In genomic region chr1:229209386-229209785, GRCh38 we compare ENCODE assay signal across 21 cellular contexts.
DNase-seq lines count a peak whose midpoint lies in the region; ATAC-seq and TF ChIP-seq lines count a peak whose summit lies in the region.
"Had no signal": no experiment of that assay in that cellular context is flagged by ENCODE, and none has a peak within 500 bp of the region (broad histone marks: within the 10 kb centered on the region; RNA-seq: fewer than 3 reads in every experiment).

No MANE protein-coding gene starts in this region.

- H3K27me3 ChIP-seq in mesenchymal stem cell (ENCODE audit: control insufficient read depth in 1 of 2, insufficient read depth in 1 of 2, low read length in 2 of 2): peaks cover 10 to 29% of the 10 kb centered on the region in 2 experiments
- no peaks in the 10 kb centered on the region for H3K27me3 ChIP-seq in stomach
- H3K27me3 ChIP-seq: SJSA1 had no signal

- H3K4me1 ChIP-seq in mesenchymal stem cell (ENCODE audit: control insufficient read depth, insufficient read depth, low read depth, low read length) (no peaks in the 10 kb centered on the region), stomach (peaks cover 6 to 49% (median 16%) of the 10 kb centered on the region in 4 donors)
- H3K4me1 ChIP-seq: parathyroid adenoma, SJSA1 had no signal

- ATAC-seq in activated naive CD8-positive, alpha-beta T cell treated with anti-CD3 and anti-CD28 coated beads, Interleukin-2, amount 10 ng/mL, durations not matched to agents 7 days and 5 days (ENCODE audit: low read depth): peak; percentile 70
- ATAC-seq in GM19452 (IDR thresholded peaks at IDR 0.05; ENCODE audit: unreplicated experiment): no peak
- ATAC-seq in HG03025 (IDR thresholded peaks at IDR 0.05; ENCODE audit: low FRiP score, unreplicated experiment): no peak

- H2AK5ac ChIP-seq in mesenchymal stem cell (ENCODE audit: low read length, severe bottlenecking): no peak overlapping the region

- no peak overlapping the region for H3K4me3 ChIP-seq in mesenchymal stem cell (ENCODE audit: insufficient read depth in 1 of 2, low read depth in 1 of 2, low read length in 2 of 2)
- no peak overlapping the region for H3K4me3 ChIP-seq in stomach
- H3K4me3 ChIP-seq: lung, SJSA1 had no signal

- no peak overlapping the region for H2BK5ac ChIP-seq in mesenchymal stem cell (ENCODE audit: low read depth, low read length, poor library complexity, severe bottlenecking)

- H2AFZ ChIP-seq in mesenchymal stem cell (ENCODE audit: low read depth, low read length): no peak overlapping the region
- H2AFZ ChIP-seq: parathyroid adenoma had no signal

- H3K27ac ChIP-seq in VCaP (peak overlapping the region; percentile 89), mesenchymal stem cell (ENCODE audit: low read length, poor library complexity, severe bottlenecking) (no peak overlapping the region), stomach (peak overlapping the region in 3 of 5 donors; percentile 63 to 70 (median 66))
- H3K27ac ChIP-seq: HL-60, parathyroid adenoma, SJSA1, WERI-Rb-1 had no signal

- no peak overlapping the region for H2BK12ac ChIP-seq in mesenchymal stem cell (ENCODE audit: low read length in 2 of 2)

- no peaks in the 10 kb centered on the region for H3K9me3 Mint-ChIP-seq in activated naive CD8-positive, alpha-beta T cell treated with anti-CD3 and anti-CD28 coated beads, Interleukin-2, amount 10 ng/mL, durations not matched to agents 7 days and 5 days
- H3K9me3 Mint-ChIP-seq in activated naive CD8-positive, alpha-beta T cell treated with anti-CD3 and anti-CD28 coated beads for 36 hours: no peaks in the 10 kb centered on the region
- H3K9me3 Mint-ChIP-seq in glutamatergic neuron (ENCODE audit: unreplicated experiment): peaks cover 3% of the 10 kb centered on the region
- H3K9me3 Mint-ChIP-seq: naive B cell had no signal

- no peak for TF ChIP-seq EP300 in stomach (IDR thresholded peaks at IDR 0.05)

- no peak overlapping the region for H3K9ac ChIP-seq in mesenchymal stem cell (ENCODE audit: low read length)
- H3K9ac ChIP-seq: parathyroid adenoma had no signal

- H3K23ac ChIP-seq in mesenchymal stem cell (ENCODE audit: low read length in 2 of 2): no peak overlapping the region

- no peak overlapping the region for H2BK120ac ChIP-seq in mesenchymal stem cell (ENCODE audit: low read depth, low read length)

- H4K8ac ChIP-seq in mesenchymal stem cell (ENCODE audit: low read length): no peak overlapping the region

- no peak overlapping the region for H3K27ac Mint-ChIP-seq in activated naive CD8-positive, alpha-beta T cell treated with anti-CD3 and anti-CD28 coated beads, Interleukin-2, amount 10 ng/mL, durations not matched to agents 7 days and 5 days
- no peak overlapping the region for H3K27ac Mint-ChIP-seq in activated naive CD8-positive, alpha-beta T cell treated with anti-CD3 and anti-CD28 coated beads for 36 hours
- H3K27ac Mint-ChIP-seq in glutamatergic neuron (ENCODE audit: unreplicated experiment): no peak overlapping the region
- H3K27ac Mint-ChIP-seq: T-helper 1 cell treated with Interleukin-12 subunit alpha and Interleukin-12 subunit beta and Interleukin-4 antibody, amounts not matched to agents 30 μg/mL and 1 μg/mL, for 36 hours had no signal

- POLR2A ChIA-PET in activated naive CD8-positive, alpha-beta T cell treated with anti-CD3 and anti-CD28 coated beads, Interleukin-2, amount 10 ng/mL, durations not matched to agents 7 days and 5 days (lab: Charles Lee): no interaction called here

- no peaks in the 10 kb centered on the region for H3K36me3 Mint-ChIP-seq in activated naive CD8-positive, alpha-beta T cell treated with anti-CD3 and anti-CD28 coated beads, Interleukin-2, amount 10 ng/mL, durations not matched to agents 7 days and 5 days
- no peaks in the 10 kb centered on the region for H3K36me3 Mint-ChIP-seq in activated naive CD8-positive, alpha-beta T cell treated with anti-CD3 and anti-CD28 coated beads for 36 hours
- H3K36me3 Mint-ChIP-seq in glutamatergic neuron (ENCODE audit: unreplicated experiment): peaks cover 6% of the 10 kb centered on the region
- H3K36me3 Mint-ChIP-seq: naive B cell had no signal

- 55% methylated on average over 4 of the region's 4 CpGs for WGBS in mesenchymal stem cell
- 77 to 86% (median 82%) methylated on average over 4 of the region's 4 CpGs for WGBS in stomach, 5 donors

- H3K18ac ChIP-seq in mesenchymal stem cell (ENCODE audit: low read depth in 1 of 2, low read length in 2 of 2): peak overlapping the region in 1 of 2 experiments; percentile 54

- H3K14ac ChIP-seq in mesenchymal stem cell (ENCODE audit: low read length in 2 of 2): no peak overlapping the region

- no peak for TF ChIP-seq POLR2A in stomach (IDR thresholded peaks at IDR 0.05)

- no peak overlapping the region for H4K91ac ChIP-seq in mesenchymal stem cell (ENCODE audit: low read length)

- intact Hi-C loops in stomach (cut with DNase I; ENCODE audit: low total_unique reads): no loop called here

- TF ChIP-seq CTCF in VCaP (conservative IDR thresholded peaks at IDR 0.05): no peak
- no peak for TF ChIP-seq CTCF in stomach (IDR thresholded peaks at IDR 0.05)
- TF ChIP-seq CTCF in glutamatergic neuron (IDR thresholded peaks at IDR 0.05; ENCODE audit: partially characterized antibody, unreplicated experiment): no peak

- no peaks in the 10 kb centered on the region for H3K36me3 ChIP-seq in mesenchymal stem cell (ENCODE audit: control insufficient read depth in 1 of 2, insufficient read depth in 2 of 2, low read depth in 1 of 2, low read length in 2 of 2)
- H3K36me3 ChIP-seq in stomach: no peaks in the 10 kb centered on the region
- H3K36me3 ChIP-seq: SJSA1, WERI-Rb-1 had no signal

- H3K4me1 Mint-ChIP-seq in activated naive CD8-positive, alpha-beta T cell treated with anti-CD3 and anti-CD28 coated beads, Interleukin-2, amount 10 ng/mL, durations not matched to agents 7 days and 5 days: peaks cover 10% of the 10 kb centered on the region
- peaks cover 15% of the 10 kb centered on the region for H3K4me1 Mint-ChIP-seq in activated naive CD8-positive, alpha-beta T cell treated with anti-CD3 and anti-CD28 coated beads for 36 hours
- H3K4me1 Mint-ChIP-seq in glutamatergic neuron (ENCODE audit: low read depth, unreplicated experiment): peaks cover 8% of the 10 kb centered on the region
- H3K4me1 Mint-ChIP-seq: naive B cell had no signal

- H2BK15ac ChIP-seq in mesenchymal stem cell (ENCODE audit: low read depth, poor library complexity, severe bottlenecking): no peak overlapping the region

- H3K4ac ChIP-seq in mesenchymal stem cell (ENCODE audit: low read depth in 1 of 2, low read length in 2 of 2): no peak overlapping the region

- no peak overlapping the region for H3K4me2 ChIP-seq in mesenchymal stem cell (ENCODE audit: low read length, poor library complexity, severe bottlenecking)

- no peak for DNase-seq in activated naive CD8-positive, alpha-beta T cell treated with anti-CD3 and anti-CD28 coated beads, Interleukin-2, amount 10 ng/mL, durations not matched to agents 7 days and 5 days
- no peak for DNase-seq in activated naive CD8-positive, alpha-beta T cell treated with anti-CD3 and anti-CD28 coated beads for 36 hours
- DNase-seq in mesenchymal stem cell (peak; percentile 76), stomach (no peak), glutamatergic neuron (no peak)
- DNase-seq: activated gamma-delta T cell treated with Interleukin-2 at 50 U/mL for 16 hours; DND-41; MM.1S; naive B cell; NCI-H187; stimulated activated CD4-positive, alpha-beta T cell treated with anti-CD3 and anti-CD28 coated beads, Interleukin-4, amount 100 ng/mL, for 24 hours; substantia nigra; WERI-Rb-1 had no signal

- peaks cover 5% of the 10 kb centered on the region for H3K27me3 Mint-ChIP-seq in activated naive CD8-positive, alpha-beta T cell treated with anti-CD3 and anti-CD28 coated beads, Interleukin-2, amount 10 ng/mL, durations not matched to agents 7 days and 5 days
- no peaks in the 10 kb centered on the region for H3K27me3 Mint-ChIP-seq in activated naive CD8-positive, alpha-beta T cell treated with anti-CD3 and anti-CD28 coated beads for 36 hours
- H3K27me3 Mint-ChIP-seq in glutamatergic neuron (ENCODE audit: unreplicated experiment): peaks cover 2% of the 10 kb centered on the region

- H3K9me3 ChIP-seq in mesenchymal stem cell (ENCODE audit: control insufficient read depth, low read length) (peaks cover 4% of the 10 kb centered on the region), stomach (no peaks in the 10 kb centered on the region)
- H3K9me3 ChIP-seq: SJSA1 had no signal

- H3K4me3 Mint-ChIP-seq in activated naive CD8-positive, alpha-beta T cell treated with anti-CD3 and anti-CD28 coated beads, Interleukin-2, amount 10 ng/mL, durations not matched to agents 7 days and 5 days: no peak overlapping the region
- no peak overlapping the region for H3K4me3 Mint-ChIP-seq in activated naive CD8-positive, alpha-beta T cell treated with anti-CD3 and anti-CD28 coated beads for 36 hours
- no peak overlapping the region for H3K4me3 Mint-ChIP-seq in glutamatergic neuron (ENCODE audit: unreplicated experiment)
- H3K4me3 Mint-ChIP-seq: T-helper 1 cell treated with Interleukin-12 subunit alpha and Interleukin-12 subunit beta and Interleukin-4 antibody, amounts not matched to agents 30 μg/mL and 1 μg/mL, for 36 hours had no signal

- no peaks in the 10 kb centered on the region for H3K79me1 ChIP-seq in mesenchymal stem cell (replicated peaks; ENCODE audit: low read length, poor library complexity, severe bottlenecking)
